ENCODE assay signal across 1 cellular context in the genomic region with DNA sequence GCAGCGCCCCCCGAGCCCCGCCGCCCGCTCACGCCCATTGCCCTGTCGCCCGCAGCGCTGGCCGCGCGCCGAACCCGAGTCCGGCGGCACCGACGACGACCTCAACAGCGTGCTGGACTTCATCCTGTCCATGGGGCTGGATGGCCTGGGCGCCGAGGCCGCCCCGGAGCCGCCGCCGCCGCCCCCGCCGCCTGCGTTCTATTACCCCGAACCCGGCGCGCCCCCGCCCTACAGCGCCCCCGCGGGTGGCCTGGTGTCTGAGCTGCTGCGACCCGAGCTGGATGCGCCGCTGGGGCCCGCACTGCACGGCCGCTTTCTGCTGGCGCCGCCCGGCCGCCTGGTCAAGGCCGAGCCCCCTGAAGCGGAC.
TF ChIP-seq lines count a peak whose summit lies in the region.

No MANE protein-coding gene starts in this region.

TF ChIP-seq in GM12878, 131 proteins besides CTCF, POLR2A, EP300 and RAD21 (continued from another document):
- TF ChIP-seq, protein P1, sequence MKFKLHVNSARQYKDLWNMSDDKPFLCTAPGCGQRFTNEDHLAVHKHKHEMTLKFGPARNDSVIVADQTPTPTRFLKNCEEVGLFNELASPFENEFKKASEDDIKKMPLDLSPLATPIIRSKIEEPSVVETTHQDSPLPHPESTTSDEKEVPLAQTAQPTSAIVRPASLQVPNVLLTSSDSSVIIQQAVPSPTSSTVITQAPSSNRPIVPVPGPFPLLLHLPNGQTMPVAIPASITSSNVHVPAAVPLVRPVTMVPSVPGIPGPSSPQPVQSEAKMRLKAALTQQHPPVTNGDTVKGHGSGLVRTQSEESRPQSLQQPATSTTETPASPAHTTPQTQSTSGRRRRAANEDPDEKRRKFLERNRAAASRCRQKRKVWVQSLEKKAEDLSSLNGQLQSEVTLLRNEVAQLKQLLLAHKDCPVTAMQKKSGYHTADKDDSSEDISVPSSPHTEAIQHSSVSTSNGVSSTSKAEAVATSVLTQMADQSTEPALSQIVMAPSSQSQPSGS (IDR thresholded peaks at IDR 0.05; ENCODE audit: low read length), result no peak
- TF ChIP-seq RAD51 (IDR thresholded peaks at IDR 0.05) (no peak), CHD1 (IDR thresholded peaks at IDR 0.05; ENCODE audit: low read depth, low read length) (no peak), RFX5 (IDR thresholded peaks at IDR 0.05; ENCODE audit: low read depth, low read length) (no peak), SRF (IDR thresholded peaks at IDR 0.05; ENCODE audit: low read depth in 2 of 2, low read length in 2 of 2) (no peak), MTA3 (IDR thresholded peaks at IDR 0.05; ENCODE audit: borderline replicate concordance, low read length) (no peak), RBBP5 (conservative IDR thresholded peaks at IDR 0.05) (no peak)
- TF ChIP-seq, protein P2, sequence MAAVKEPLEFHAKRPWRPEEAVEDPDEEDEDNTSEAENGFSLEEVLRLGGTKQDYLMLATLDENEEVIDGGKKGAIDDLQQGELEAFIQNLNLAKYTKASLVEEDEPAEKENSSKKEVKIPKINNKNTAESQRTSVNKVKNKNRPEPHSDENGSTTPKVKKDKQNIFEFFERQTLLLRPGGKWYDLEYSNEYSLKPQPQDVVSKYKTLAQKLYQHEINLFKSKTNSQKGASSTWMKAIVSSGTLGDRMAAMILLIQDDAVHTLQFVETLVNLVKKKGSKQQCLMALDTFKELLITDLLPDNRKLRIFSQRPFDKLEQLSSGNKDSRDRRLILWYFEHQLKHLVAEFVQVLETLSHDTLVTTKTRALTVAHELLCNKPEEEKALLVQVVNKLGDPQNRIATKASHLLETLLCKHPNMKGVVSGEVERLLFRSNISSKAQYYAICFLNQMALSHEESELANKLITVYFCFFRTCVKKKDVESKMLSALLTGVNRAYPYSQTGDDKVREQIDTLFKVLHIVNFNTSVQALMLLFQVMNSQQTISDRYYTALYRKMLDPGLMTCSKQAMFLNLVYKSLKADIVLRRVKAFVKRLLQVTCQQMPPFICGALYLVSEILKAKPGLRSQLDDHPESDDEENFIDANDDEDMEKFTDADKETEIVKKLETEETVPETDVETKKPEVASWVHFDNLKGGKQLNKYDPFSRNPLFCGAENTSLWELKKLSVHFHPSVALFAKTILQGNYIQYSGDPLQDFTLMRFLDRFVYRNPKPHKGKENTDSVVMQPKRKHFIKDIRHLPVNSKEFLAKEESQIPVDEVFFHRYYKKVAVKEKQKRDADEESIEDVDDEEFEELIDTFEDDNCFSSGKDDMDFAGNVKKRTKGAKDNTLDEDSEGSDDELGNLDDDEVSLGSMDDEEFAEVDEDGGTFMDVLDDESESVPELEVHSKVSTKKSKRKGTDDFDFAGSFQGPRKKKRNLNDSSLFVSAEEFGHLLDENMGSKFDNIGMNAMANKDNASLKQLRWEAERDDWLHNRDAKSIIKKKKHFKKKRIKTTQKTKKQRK (IDR thresholded peaks at IDR 0.05; ENCODE audit: low read depth, low read length), result no peak
TF ChIP-seq in GM12878: peak in this region for 2.
